Comparison of ENCODE assay signal across 11 cellular contexts in genomic region chr12:116389990-116390655, GRCh38.
A peak's percentile ranks its signal among the peaks of the same experiment; 100 is the strongest.
DNase-seq lines count a peak whose midpoint lies in the region; ATAC-seq lines count a peak whose summit lies in the region.
"Had no signal": no experiment of that assay in that cellular context is flagged by ENCODE, and none has a peak within 500 bp of the region (broad histone marks: within the 10 kb centered on the region; RNA-seq: fewer than 3 reads in every experiment).

No MANE protein-coding gene starts in this region.

- no peaks in the 10 kb centered on the region for H3K36me3 ChIP-seq in skeletal muscle satellite cell (ENCODE audit: insufficient read depth, low read length)

- H3K27me3 Mint-ChIP-seq in activated T-cell treated with anti-CD3 and anti-CD28 coated beads, Interleukin-2, amount 50 U/mL, for 72 hours (ENCODE audit: low read depth): no peaks in the 10 kb centered on the region

- peaks cover 5% of the 10 kb centered on the region for H3K4me1 Mint-ChIP-seq in activated T-cell treated with anti-CD3 and anti-CD28 coated beads, Interleukin-2, amount 50 U/mL, for 72 hours (ENCODE audit: low read depth)

- no peaks in the 10 kb centered on the region for H3K27me3 ChIP-seq in skeletal muscle satellite cell (ENCODE audit: control insufficient read depth, insufficient read depth, low read length)

- peak overlapping the region; percentile 25 for H3K4me2 ChIP-seq in skeletal muscle satellite cell (ENCODE audit: low read length)

- no peak overlapping the region for H3K4me3 Mint-ChIP-seq in activated T-cell treated with anti-CD3 and anti-CD28 coated beads, Interleukin-2, amount 50 U/mL, for 72 hours
- H3K4me3 Mint-ChIP-seq: T-cell had no signal

- no peak overlapping the region for H3K4me3 ChIP-seq in skeletal muscle satellite cell (ENCODE audit: low read length)

- peaks cover 0 to 1% of the 10 kb centered on the region in 2 donors for H3K36me3 Mint-ChIP-seq in activated T-cell treated with anti-CD3 and anti-CD28 coated beads, Interleukin-2, amount 50 U/mL, for 72 hours (ENCODE audit: insufficient read depth in 2 of 2)
- H3K36me3 Mint-ChIP-seq: T-cell had no signal

- H3K27ac Mint-ChIP-seq in activated T-cell treated with anti-CD3 and anti-CD28 coated beads, Interleukin-2, amount 50 U/mL, for 72 hours: no peak overlapping the region
- H3K27ac Mint-ChIP-seq: T-cell had no signal

- ATAC-seq in HG03342 (IDR thresholded peaks at IDR 0.05; ENCODE audit: unreplicated experiment): no peak
- no peak for ATAC-seq in activated T-cell treated with anti-CD3 and anti-CD28 coated beads, Interleukin-2, amount 50 U/mL, for 72 hours (replicated peaks in 1 of 2)
- ATAC-seq: T-cell had no signal

- no peaks in the 10 kb centered on the region for H3K9me3 Mint-ChIP-seq in activated T-cell treated with anti-CD3 and anti-CD28 coated beads, Interleukin-2, amount 50 U/mL, for 72 hours
- H3K9me3 Mint-ChIP-seq: T-cell had no signal

- peak; percentile 92 for DNase-seq in HCEC 1CT
- DNase-seq in amniotic stem cell (lab: John Stamatoyannopoulos, UW): peak; percentile 85
- peak; percentile 96 for DNase-seq in foreskin melanocyte
- DNase-seq in mesenteric fat pad (ENCODE audit: low spot score): no peak
- DNase-seq in NCI-H146 (lab: John Stamatoyannopoulos, UW): no peak
- DNase-seq in activated T-cell treated with anti-CD3 and anti-CD28 coated beads, Interleukin-2, amount 50 U/mL, for 72 hours: no peak
- DNase-seq: activated T-cell treated with anti-CD3 and anti-CD28 coated beads, Interleukin-2, amount 50 U/mL, for 48 hours; NCI-H187; T-cell had no signal

- peaks cover 28% of the 10 kb centered on the region for H3K4me1 ChIP-seq in skeletal muscle satellite cell (ENCODE audit: control insufficient read depth, insufficient read depth, low read length)

- H3K9ac ChIP-seq in skeletal muscle satellite cell (ENCODE audit: low read depth, low read length): peak overlapping the region; percentile 47

- no peaks in the 10 kb centered on the region for H3K9me3 ChIP-seq in skeletal muscle satellite cell (replicated peaks; ENCODE audit: low read length)

Comparison
In these comparisons a context has a peak if more than half of its experiments do, and no peak if none do; other contexts are left out.
1. DNase-seq: peak in HCEC 1CT (single experiment), amniotic stem cell (single experiment) and foreskin melanocyte (single experiment); none in mesenteric fat pad (single experiment), NCI-H146 (single experiment) and activated T-cell treated with anti-CD3 and anti-CD28 coated beads, Interleukin-2, amount 50 U/mL, for 72 hours (0 of 2).